ENCODE assay signal across 8 cellular contexts in genomic region chr7:135980665-135981180, GRCh38. TPM values are rescaled to one million over a fixed set of nuclear protein-coding genes. Genes with fewer than 3 reads are reported as not detected.
DNase-seq lines count a peak whose midpoint lies in the region; ATAC-seq and TF ChIP-seq lines count a peak whose summit lies in the region.

No MANE protein-coding gene starts in this region.

- peaks cover 59% of the 10 kb centered on the region for H3K4me1 Mint-ChIP-seq in activated naive CD8-positive, alpha-beta T cell (ENCODE audit: low read depth)

- H3K9me3 Mint-ChIP-seq in activated naive CD8-positive, alpha-beta T cell (ENCODE audit: low read depth), result no peaks in the 10 kb centered on the region

- ATAC-seq in GM18508 (IDR thresholded peaks at IDR 0.05; ENCODE audit: insufficient read depth, unreplicated experiment), result peak; percentile 74
- ATAC-seq in HG02798 (IDR thresholded peaks at IDR 0.05; ENCODE audit: poor library complexity, unreplicated experiment), result peak; percentile 81
- ATAC-seq in PC-3, result no peak

- H3K9ac ChIP-seq in PC-3 (ENCODE audit: low read length), result no peak overlapping the region

- H3K4me1 ChIP-seq in PC-3 (ENCODE audit: insufficient read depth, low read length) (peaks cover 27% of the 10 kb centered on the region), mononuclear cell (ENCODE audit: insufficient read depth, low read length) (peaks cover 49% of the 10 kb centered on the region), vagina (peaks cover 23% of the 10 kb centered on the region)

- peak overlapping the region; percentile 72 for H3K27ac ChIP-seq in PC-3 (ENCODE audit: low read length)
- H3K27ac ChIP-seq in vagina, result peak overlapping the region; percentile 40

- CTCF ChIA-PET in PC-3 (lab: Charles Lee), result no interaction called here

- peak overlapping the region; percentile 68 for H2AFZ ChIP-seq in PC-3 (ENCODE audit: low read length)

- TF ChIP-seq CTCF in PC-3 (conservative IDR thresholded peaks at IDR 0.05; ENCODE audit: low read depth, low read length) (no peak), vagina (IDR thresholded peaks at IDR 0.05) (no peak)

- H3K9me2 ChIP-seq in PC-3 (replicated peaks; ENCODE audit: low read length), result no peaks in the 10 kb centered on the region

- no peaks in the 10 kb centered on the region for H3K27me3 Mint-ChIP-seq in activated naive CD8-positive, alpha-beta T cell

- intact Hi-C loops in PC-3 (cut with micrococcal nuclease), result no loop called here
- intact Hi-C loops in vagina (cut with DNase I), result no loop called here

- H3K4me3 ChIP-seq in PC-3 (ENCODE audit: low read length) (no peak overlapping the region), mononuclear cell (ENCODE audit: low read length) (peak overlapping the region; percentile 17), vagina (peak overlapping the region in 1 of 2 donors; percentile 2)

- no peaks in the 10 kb centered on the region; the same call in 1 of the 2 replicates for H3K36me3 ChIP-seq in PC-3 (ENCODE audit: low read depth, low read length)
- H3K36me3 ChIP-seq in vagina, result no peaks in the 10 kb centered on the region

- peaks cover 14% of the 10 kb centered on the region for H3K79me2 ChIP-seq in PC-3 (ENCODE audit: low read length)

- peaks cover 8% of the 10 kb centered on the region; the same call in 1 of the 2 replicates for H4K20me1 ChIP-seq in PC-3 (ENCODE audit: low read length)

- H3K4me3 Mint-ChIP-seq in activated naive CD8-positive, alpha-beta T cell, result peak overlapping the region; percentile 81

- no peaks in the 10 kb centered on the region for H3F3A ChIP-seq in PC-3 (ENCODE audit: low read length, unreplicated experiment)

- H3K27me3 ChIP-seq in PC-3 (ENCODE audit: low read length) (no peaks in the 10 kb centered on the region), mononuclear cell (ENCODE audit: insufficient read depth, low read length) (no peaks in the 10 kb centered on the region), vagina (no peaks in the 10 kb centered on the region)

- TF ChIP-seq POLR2A in vagina (IDR thresholded peaks at IDR 0.05), result no peak

- peak; percentile 38 for DNase-seq in PC-3
- DNase-seq in vagina (ENCODE audit: extremely low spot score in 2 of 2), result no peak
- no peak for DNase-seq in NCI-H1092 treated with DMSO at 0.1 percent for 48 hours (lab: John Stamatoyannopoulos, UW)
- DNase-seq in DMS 273 (lab: John Stamatoyannopoulos, UW; ENCODE audit: unreplicated experiment), result no peak

- peak overlapping the region; percentile 86 for H3K27ac Mint-ChIP-seq in activated naive CD8-positive, alpha-beta T cell

- H3K36me3 Mint-ChIP-seq in activated naive CD8-positive, alpha-beta T cell, result no peaks in the 10 kb centered on the region

- no TSS peak for BruUV-seq in PC-3 (replicated peaks; lab: Mats Ljungman, UMichigan)

- H3K9me3 ChIP-seq in PC-3 (ENCODE audit: low read length) (no peaks in the 10 kb centered on the region), mononuclear cell (ENCODE audit: low read depth, low read length) (no peaks in the 10 kb centered on the region), vagina (no peaks in the 10 kb centered on the region)

- POLR2A ChIA-PET in PC-3 (lab: Charles Lee; ENCODE audit: unreplicated experiment), result no interaction called here

- H3K4me2 ChIP-seq in PC-3 (ENCODE audit: low read length), result peak overlapping the region; percentile 67

RNA-seq across cellular contexts. Expression of gene MTPN, which starts 3.6 kb away (rescaled TPM):
- total RNA-seq in PC-3 (2014; rRNA removed), result 96.0 and 113 TPM in 2 replicates
- 181 TPM for total RNA-seq in mononuclear cell
- total RNA-seq in vagina, result 55.7 TPM
